Comparison of ENCODE assay signal across 2 cellular contexts in genomic region chr12:91129662-91130362, GRCh38.
A peak's percentile ranks its signal among the peaks of the same experiment; 100 is the strongest.
TF ChIP-seq lines count a peak whose summit lies in the region.

No MANE protein-coding gene starts in this region.

TF ChIP-seq in HEK293, 187 proteins besides CTCF, POLR2A, EP300 and RAD21:
- peak; percentile 85 for TF ChIP-seq ZNF366 (tag by site-specific recombination; conservative IDR thresholded peaks at IDR 0.05)
- 0 out of 2 replicates have a peak, but pooled peaks have one; percentile 20 for TF ChIP-seq PRDM1 (tag by site-specific recombination; IDR thresholded peaks at IDR 0.05)
- no peak for TF ChIP-seq ZNF664 (tag by site-specific recombination; IDR thresholded peaks at IDR 0.05)
- no peak for TF ChIP-seq KLF7 (tag by site-specific recombination; IDR thresholded peaks at IDR 0.05; ENCODE audit: borderline replicate concordance)

TF ChIP-seq in GM12878, 131 proteins besides CTCF, POLR2A, EP300 and RAD21:
- TF ChIP-seq CBX5 (IDR thresholded peaks at IDR 0.05; ENCODE audit: low read depth) (no peak), YBX1 (IDR thresholded peaks at IDR 0.05) (peak; percentile 79; the same call in 1 of the 2 replicates)
TF ChIP-seq in GM12878: peak in this region for 1.
